ENCODE assay signal across 19 cellular contexts in genomic region chr18:3099327-3099726, GRCh38.
DNase-seq lines count a peak whose midpoint lies in the region; ATAC-seq and TF ChIP-seq lines count a peak whose summit lies in the region.
"Had no signal": no experiment of that assay in that cellular context is flagged by ENCODE, and none has a peak within 500 bp of the region (broad histone marks: within the 10 kb centered on the region; RNA-seq: fewer than 3 reads in every experiment).

No MANE protein-coding gene starts in this region.

- H3K4me1 Mint-ChIP-seq in activated naive CD8-positive, alpha-beta T cell (ENCODE audit: low read depth) = peaks cover 32% of the 10 kb centered on the region
- H3K4me1 Mint-ChIP-seq in activated naive CD8-positive, alpha-beta T cell treated with anti-CD3 and anti-CD28 coated beads for 36 hours = peaks cover 14% of the 10 kb centered on the region
- H3K4me1 Mint-ChIP-seq in CD4-positive, alpha-beta T cell (ENCODE audit: low read depth) = peaks cover 40% of the 10 kb centered on the region

- intact Hi-C loops in CD4-positive, alpha-beta T cell (cut with DNase I, micrococcal nuclease) = no loop called here
- intact Hi-C loops in esophagus muscularis mucosa (cut with DNase I) = no loop called here

- H3K27me3 ChIP-seq in CD4-positive, alpha-beta T cell (ENCODE audit: control insufficient read depth, insufficient read depth, low read length) = no peaks in the 10 kb centered on the region
- H3K27me3 ChIP-seq in esophagus muscularis mucosa = no peaks in the 10 kb centered on the region
- H3K27me3 ChIP-seq: BE2C, BLaER1 had no signal

- H3K27ac Mint-ChIP-seq in activated naive CD8-positive, alpha-beta T cell = no peak overlapping the region
- no peak overlapping the region for H3K27ac Mint-ChIP-seq in activated naive CD8-positive, alpha-beta T cell treated with anti-CD3 and anti-CD28 coated beads for 36 hours
- peak overlapping the region; percentile 17 for H3K27ac Mint-ChIP-seq in CD4-positive, alpha-beta T cell
- H3K27ac Mint-ChIP-seq: CD14-positive monocyte; CD4-positive, CD25-positive, alpha-beta regulatory T cell had no signal

- H3K36me3 ChIP-seq in HEK293 (ENCODE audit: control insufficient read depth in 2 of 2, insufficient read depth in 1 of 2, low read length in 2 of 2) (no peaks in the 10 kb centered on the region), esophagus muscularis mucosa (peaks cover 0 to 35% (median 19%) of the 10 kb centered on the region in 4 donors)
- H3K36me3 ChIP-seq: BE2C, BLaER1 had no signal

- ATAC-seq in CD4-positive, alpha-beta T cell (ENCODE audit: poor library complexity) = no peak
- no peak for ATAC-seq in stimulated activated naive CD8-positive, alpha-beta T cell treated with anti-CD3 and anti-CD28 coated beads, Interleukin-15, Interleukin-2, amounts not matched to agents 100 U/mL and 50 U/mL, for 24 hours
- ATAC-seq: CD8-positive, alpha-beta T cell had no signal

- no peak for TF ChIP-seq CTCF in CD4-positive, alpha-beta T cell (IDR thresholded peaks at IDR 0.05)
- no peak for TF ChIP-seq CTCF in HEK293 (tag by site-specific recombination; IDR thresholded peaks at IDR 0.05)
- no peak for TF ChIP-seq CTCF in esophagus muscularis mucosa (IDR thresholded peaks at IDR 0.05)
- no peak for TF ChIP-seq CTCF in coronary artery (IDR thresholded peaks at IDR 0.05)

- 35% methylated on average over 1 of the region's 1 CpG for WGBS in esophagus muscularis mucosa

- no peak overlapping the region for H3K4me3 ChIP-seq in HEK293 (ENCODE audit: low read depth, low read length)
- no peak overlapping the region for H3K4me3 ChIP-seq in esophagus muscularis mucosa
- H3K4me3 ChIP-seq in coronary artery = no peak overlapping the region
- H3K4me3 ChIP-seq: BLaER1 had no signal

- peak overlapping the region; percentile 21 for H3K4me3 Mint-ChIP-seq in activated naive CD8-positive, alpha-beta T cell
- no peak overlapping the region for H3K4me3 Mint-ChIP-seq in activated naive CD8-positive, alpha-beta T cell treated with anti-CD3 and anti-CD28 coated beads for 36 hours
- H3K4me3 Mint-ChIP-seq in CD4-positive, alpha-beta T cell = no peak overlapping the region
- H3K4me3 Mint-ChIP-seq: CD14-positive monocyte; CD4-positive, CD25-positive, alpha-beta regulatory T cell; CD8-positive, alpha-beta T cell had no signal

- H3K9me3 ChIP-seq in CD4-positive, alpha-beta T cell (ENCODE audit: control insufficient read depth, low read length) = no peaks in the 10 kb centered on the region
- H3K9me3 ChIP-seq in HEK293 (ENCODE audit: control insufficient read depth, insufficient read depth, low read depth, low read length) (no peaks in the 10 kb centered on the region), esophagus muscularis mucosa (no peaks in the 10 kb centered on the region)
- H3K9me3 ChIP-seq: BE2C, BLaER1, Caco-2 had no signal

- CTCF ChIA-PET in CD4-positive, alpha-beta T cell (lab: Charles Lee) = interaction anchor here (0.9 kb wide), 1 partner anchor 11 kb away, joined by 3 read pairs; no protein-coding TSS in a partner anchor
- CTCF ChIA-PET in HEK293 (lab: Yijun Ruan, JAX) = interaction anchor here (1.8 kb wide), 1 partner anchor 30 kb away, joined by 7 read pairs; no protein-coding TSS in a partner anchor

- H3K4me1 ChIP-seq in HEK293 (ENCODE audit: control insufficient read depth, insufficient read depth, low read length) (peaks cover 9% of the 10 kb centered on the region), esophagus muscularis mucosa (peaks cover 13 to 15% (median 13%) of the 10 kb centered on the region in 4 donors)
- H3K4me1 ChIP-seq: BE2C had no signal

- DNase-seq in activated naive CD8-positive, alpha-beta T cell treated with anti-CD3 and anti-CD28 coated beads for 36 hours = no peak
- DNase-seq in CD4-positive, alpha-beta T cell = no peak
- DNase-seq in esophagus muscularis mucosa (ENCODE audit: extremely low spot score) (peak; percentile 83), coronary artery (ENCODE audit: low spot score) (no peak)
- DNase-seq in stimulated activated naive CD8-positive, alpha-beta T cell treated with anti-CD3 and anti-CD28 coated beads, Interleukin-15, Interleukin-2, amounts not matched to agents 100 U/mL and 50 U/mL, for 24 hours = no peak
- DNase-seq: 8988T; ACHN; BE2C; C1 segment of cervical spinal cord; Caco-2; Calu3; CD4-positive, CD25-positive, alpha-beta regulatory T cell; CD8-positive, alpha-beta T cell; DMS79 treated with DMSO at 0.1 percent for 48 hours; GF-D8 had no signal

- TF ChIP-seq EP300 in esophagus muscularis mucosa (IDR thresholded peaks at IDR 0.05) = no peak

- POLR2A ChIA-PET in CD4-positive, alpha-beta T cell (lab: Charles Lee) = no interaction called here
- POLR2A ChIA-PET in HEK293 (lab: Yijun Ruan, JAX) = no interaction called here

- no peak for TF ChIP-seq POLR2A in esophagus muscularis mucosa (IDR thresholded peaks at IDR 0.05; ENCODE audit: low read depth)

- H3K27me3 Mint-ChIP-seq in activated naive CD8-positive, alpha-beta T cell = no peaks in the 10 kb centered on the region
- no peaks in the 10 kb centered on the region for H3K27me3 Mint-ChIP-seq in activated naive CD8-positive, alpha-beta T cell treated with anti-CD3 and anti-CD28 coated beads for 36 hours
- H3K27me3 Mint-ChIP-seq in CD4-positive, alpha-beta T cell = no peaks in the 10 kb centered on the region

- H3K27ac ChIP-seq in CD4-positive, alpha-beta T cell (ENCODE audit: low read depth, low read length) = no peak overlapping the region
- H3K27ac ChIP-seq in HEK293 (ENCODE audit: extremely low read depth, low read depth, low read length) = no peak overlapping the region
- no peak overlapping the region for H3K27ac ChIP-seq in esophagus muscularis mucosa (replicated peaks in 1 of 4)
- no peak overlapping the region for H3K27ac ChIP-seq in coronary artery
- H3K27ac ChIP-seq: BLaER1 had no signal

- peaks cover 4% of the 10 kb centered on the region for H3K36me3 Mint-ChIP-seq in activated naive CD8-positive, alpha-beta T cell
- H3K36me3 Mint-ChIP-seq in activated naive CD8-positive, alpha-beta T cell treated with anti-CD3 and anti-CD28 coated beads for 36 hours = no peaks in the 10 kb centered on the region
- no peaks in the 10 kb centered on the region for H3K36me3 Mint-ChIP-seq in CD4-positive, alpha-beta T cell (ENCODE audit: low read depth)
- H3K36me3 Mint-ChIP-seq: CD14-positive monocyte; CD8-positive, alpha-beta T cell had no signal

- H3K9me3 Mint-ChIP-seq in activated naive CD8-positive, alpha-beta T cell (ENCODE audit: low read depth) = no peaks in the 10 kb centered on the region
- H3K9me3 Mint-ChIP-seq in activated naive CD8-positive, alpha-beta T cell treated with anti-CD3 and anti-CD28 coated beads for 36 hours = no peaks in the 10 kb centered on the region
- no peaks in the 10 kb centered on the region for H3K9me3 Mint-ChIP-seq in CD4-positive, alpha-beta T cell
- H3K9me3 Mint-ChIP-seq: CD4-positive, CD25-positive, alpha-beta regulatory T cell; CD8-positive, alpha-beta T cell had no signal

TF ChIP-seq in HEK293, 187 proteins besides CTCF, POLR2A, EP300 and RAD21:
- TF ChIP-seq ZNF341 (tag by site-specific recombination; IDR thresholded peaks at IDR 0.05; ENCODE audit: low read depth) = no peak
- peak; percentile 29; the same call in 1 of the 2 replicates for TF ChIP-seq PRDM10 (tag by site-specific recombination; IDR thresholded peaks at IDR 0.05)
TF ChIP-seq in HEK293: peak in this region for 1.
